Comparison of ENCODE assay signal across 8 cellular contexts in the genomic region with DNA sequence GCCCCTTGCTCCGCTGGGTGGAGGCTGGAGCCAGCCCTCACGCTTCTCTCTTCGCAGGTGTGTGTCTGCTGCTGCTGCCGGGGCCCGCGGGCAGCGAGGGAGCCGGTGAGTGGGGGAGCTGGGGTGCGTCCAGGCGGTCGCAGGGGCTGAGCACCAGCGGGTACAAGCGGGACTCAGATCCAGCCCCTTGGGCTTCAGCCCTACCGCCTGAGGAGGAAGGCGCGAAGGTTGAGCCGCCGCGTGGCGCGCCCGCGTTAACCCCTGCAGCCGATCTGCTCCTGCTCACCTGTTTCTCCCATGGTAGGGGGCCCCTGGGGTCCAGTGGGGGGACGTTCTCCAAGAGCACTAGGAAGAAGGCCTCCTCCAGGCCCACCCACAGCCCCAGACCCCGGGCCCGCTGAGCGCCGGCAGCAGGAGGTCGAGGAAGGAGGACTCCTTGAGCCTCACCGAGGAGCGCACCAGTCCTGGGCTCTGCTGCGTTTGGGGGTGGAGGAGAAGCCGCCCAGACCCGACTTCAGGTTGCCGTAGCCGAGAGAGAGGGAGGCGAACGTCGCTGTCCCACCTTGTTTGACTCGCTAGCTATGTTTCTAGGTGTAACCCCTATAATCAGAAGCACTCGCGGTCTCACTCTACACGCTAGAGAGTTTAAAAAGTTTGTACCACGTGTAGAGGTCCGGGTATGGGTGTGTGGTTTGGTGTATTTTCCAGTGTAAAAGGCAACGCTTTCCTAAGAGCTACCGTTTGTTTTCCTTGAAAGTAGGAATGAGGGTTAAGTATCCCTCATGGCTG. TPM values are rescaled to one million over a fixed set of nuclear protein-coding genes. Genes with fewer than 3 reads are reported as not detected.
DNase-seq lines count a peak whose midpoint lies in the region; ATAC-seq and TF ChIP-seq lines count a peak whose summit lies in the region.

No MANE protein-coding gene starts in this region.

- no peaks in the 10 kb centered on the region for H3K9me3 Mint-ChIP-seq in CD8-positive, alpha-beta T cell

- no peak for TF ChIP-seq POLR2A in prostate gland (IDR thresholded peaks at IDR 0.05)

- peaks cover 12% of the 10 kb centered on the region for H3K4me1 Mint-ChIP-seq in CD8-positive, alpha-beta T cell (ENCODE audit: low read depth)

- H3K4me3 ChIP-seq in CD8-positive, alpha-beta T cell (ENCODE audit: low read depth, low read length) = peak overlapping the region; percentile 60
- H3K4me3 ChIP-seq in prostate gland = peak overlapping the region; percentile 39 to 44

- peak overlapping the region; percentile 76 for H3K4me3 Mint-ChIP-seq in CD8-positive, alpha-beta T cell

- POLR2A ChIA-PET in CD8-positive, alpha-beta T cell (lab: Charles Lee) = no interaction called here

- no peak overlapping the region for H3K27ac ChIP-seq in CD8-positive, alpha-beta T cell (ENCODE audit: low read depth, low read length)
- H3K27ac ChIP-seq in prostate gland = peak overlapping the region; percentile 27 to 28

- no peak for TF ChIP-seq CTCF in CD8-positive, alpha-beta T cell (IDR thresholded peaks at IDR 0.05)
- no peak for TF ChIP-seq CTCF in prostate gland (IDR thresholded peaks at IDR 0.05)

- no peak for DNase-seq in CD8-positive, alpha-beta T cell
- peak; percentile 15 for DNase-seq in activated CD8-positive, alpha-beta memory T cell treated with anti-CD3 and anti-CD28 coated beads, Interleukin-2, amount 50 U/mL, for 4 hours
- DNase-seq in glomerular visceral epithelial cell (ENCODE audit: extremely low spot score) = peak; percentile 5
- DNase-seq in prostate gland (ENCODE audit: low spot score) = no peak
- no peak for DNase-seq in foreskin melanocyte
- no peak for DNase-seq in posterior vena cava (ENCODE audit: low spot score)

- peaks cover 40% of the 10 kb centered on the region for H3K27me3 Mint-ChIP-seq in CD8-positive, alpha-beta T cell (ENCODE audit: low read depth)

- H3K36me3 ChIP-seq in CD8-positive, alpha-beta T cell (ENCODE audit: insufficient read depth, low read length) = no peaks in the 10 kb centered on the region
- no peaks in the 10 kb centered on the region for H3K36me3 ChIP-seq in prostate gland

- no peak overlapping the region for H3K27ac Mint-ChIP-seq in CD8-positive, alpha-beta T cell

- peaks cover 15% of the 10 kb centered on the region for H3K27me3 ChIP-seq in CD8-positive, alpha-beta T cell (ENCODE audit: insufficient read depth, low read length)
- H3K27me3 ChIP-seq in prostate gland (replicated peaks; ENCODE audit: insufficient read depth) = peaks cover 3% of the 10 kb centered on the region

- CTCF ChIA-PET in CD8-positive, alpha-beta T cell (lab: Charles Lee) = no interaction called here

- 3% methylated on average over 36 of the region's 48 CpGs for WGBS in prostate gland

- intact Hi-C loops in CD8-positive, alpha-beta T cell (cut with DNase I, micrococcal nuclease) = loop anchor here in 1 of 2 experiments (5.0 kb wide), 1 partner anchor 482 kb away; no protein-coding TSS in a partner anchor
- intact Hi-C loops in prostate gland (cut with DNase I) = no loop called here
- intact Hi-C loops in posterior vena cava (cut with DNase I) = no loop called here

- no peaks in the 10 kb centered on the region for H3K9me3 ChIP-seq in CD8-positive, alpha-beta T cell (ENCODE audit: low read length)
- no peaks in the 10 kb centered on the region for H3K9me3 ChIP-seq in prostate gland

- peaks cover 8% of the 10 kb centered on the region for H3K4me1 ChIP-seq in CD8-positive, alpha-beta T cell (ENCODE audit: insufficient read depth, low read length)
- H3K4me1 ChIP-seq in prostate gland (replicated peaks) = peaks cover 9% of the 10 kb centered on the region

- ATAC-seq in CD8-positive, alpha-beta T cell = peak; percentile 38
- peak; percentile 28 for ATAC-seq in GM19397 (IDR thresholded peaks at IDR 0.05; ENCODE audit: unreplicated experiment)
- ATAC-seq in HG03378 (IDR thresholded peaks at IDR 0.05; ENCODE audit: unreplicated experiment) = peak; percentile 32

- H3K36me3 Mint-ChIP-seq in CD8-positive, alpha-beta T cell = no peaks in the 10 kb centered on the region

RNA-seq across cellular contexts. Expression of gene COCH, which starts 0.8 kb away (rescaled TPM):
- total RNA-seq in CD8-positive, alpha-beta T cell = under 1 TPM in 1 of 2 experiments, not detected in 1; 0.33 TPM
- total RNA-seq in prostate gland (10 to 100 TPM in 1 of 2 donors, 1 to 10 TPM in 1; 8.5 to 23.3 TPM), posterior vena cava (1 to 10 TPM; 1.2 to 8.5 TPM)

Comparison
In these comparisons a context has a peak if more than half of its experiments do, and no peak if none do; other contexts are left out.
1. DNase-seq: peak in activated CD8-positive, alpha-beta memory T cell treated with anti-CD3 and anti-CD28 coated beads, Interleukin-2, amount 50 U/mL, for 4 hours (single experiment) and glomerular visceral epithelial cell (single experiment); none in CD8-positive, alpha-beta T cell (0 of 7), prostate gland (single experiment), foreskin melanocyte (single experiment) and posterior vena cava (single experiment).
2. Peak in every context shown above with its lines, with median percentiles within 50 percentile points of each other: ATAC-seq.